ENCODE assay signal across 14 cellular contexts in genomic region chr19:5102520-5102919, GRCh38.
"Had no signal": no experiment of that assay in that cellular context is flagged by ENCODE, and none has a peak within 500 bp of the region (broad histone marks: within the 10 kb centered on the region; RNA-seq: fewer than 3 reads in every experiment).

No MANE protein-coding gene starts in this region.

- H3K9me3 ChIP-seq: ovary had no signal

- H3K27me3 ChIP-seq: ovary, suprapubic skin, upper lobe of left lung had no signal

- DNase-seq: activated CD4-positive, CD25-positive, alpha-beta regulatory T cell treated with anti-CD3 and anti-CD28 coated beads, Interleukin-2, amount 50 U/mL, for 72 hours; activated naive CD4-positive, alpha-beta T cell treated with Interleukin-2 at 50 U/mL for 16 hours; ovary; retina; small intestine; stimulated activated CD4-positive, alpha-beta T cell treated with anti-CD3 and anti-CD28 coated beads, Interleukin-4, amount 100 ng/mL, for 4 hours; stimulated activated CD8-positive, alpha-beta memory T cell treated with anti-CD3 and anti-CD28 coated beads, Interleukin-4, amount 100 ng/mL, for 48 hours; stimulated activated naive CD4-positive, alpha-beta T cell treated with Interleukin-2 at 50 U/mL for 16 hours; T-helper 1 cell; T1000 had no signal

- H3K4me3 ChIP-seq: lung, ovary, suprapubic skin, upper lobe of left lung had no signal

- H3K27ac ChIP-seq: ovary, suprapubic skin, upper lobe of left lung had no signal

- ATAC-seq: activated T-helper 17 cell treated with anti-CD3 and anti-CD28 coated beads, Interleukin-2, amount 50 U/mL, for 72 hours had no signal

- H3K36me3 ChIP-seq: ovary had no signal
